Comparison of ENCODE assay signal across 1 cellular context in genomic region chr11:14891143-14892035, GRCh38.
TF ChIP-seq lines count a peak whose summit lies in the region.

No MANE protein-coding gene starts in this region.

TF ChIP-seq in K562, 482 proteins besides CTCF, POLR2A, EP300 and RAD21 (continued from another document and continues in another):
- TF ChIP-seq ZNF518B (CRISPR knock-in tag; IDR thresholded peaks at IDR 0.05) (no peak), TAF1 (IDR thresholded peaks at IDR 0.05; ENCODE audit: control insufficient read depth, extremely low read depth, insufficient read depth, low read length, severe bottlenecking) (peak; percentile 67), HBP1 (CRISPR knock-in tag; IDR thresholded peaks at IDR 0.05) (no peak), NR2C2 (CRISPR knock-in tag; IDR thresholded peaks at IDR 0.05) (no peak; the same call in 1 of the 2 replicates), NR2C2 (tag; IDR thresholded peaks at IDR 0.05) (peak; percentile 70), HNRNPH1 (optimal IDR thresholded peaks at IDR 0.05; ENCODE audit: low read depth, low read length) (no peak), ZNF77 (CRISPR knock-in tag; IDR thresholded peaks at IDR 0.05) (no peak), ZSCAN29 (IDR thresholded peaks at IDR 0.05) (0 out of 2 replicates have a peak, but pooled peaks have one; percentile 43), SIX5 (IDR thresholded peaks at IDR 0.05; ENCODE audit: borderline replicate concordance in 1 of 2, insufficient read depth in 1 of 2, low read depth in 1 of 2, low read length in 2 of 2) (no peak), KDM5B (IDR thresholded peaks at IDR 0.05; ENCODE audit: insufficient replicate concordance, low read depth, low read length) (peak; percentile 83), TOE1 (IDR thresholded peaks at IDR 0.05; ENCODE audit: borderline replicate concordance) (no peak; the same call in none of the 2 replicates), TOE1 (CRISPR knock-in tag; IDR thresholded peaks at IDR 0.05; ENCODE audit: borderline replicate concordance, low read depth) (no peak; the same call in 1 of the 2 replicates), RUNX1 (IDR thresholded peaks at IDR 0.05; ENCODE audit: low read depth) (no peak), E2F6 (IDR thresholded peaks at IDR 0.05; ENCODE audit: borderline replicate concordance in 1 of 2, extremely low read depth in 1 of 2, insufficient read depth in 1 of 2, insufficient read length in 1 of 2, low read depth in 1 of 2, low read length in 1 of 2, poor library complexity in 1 of 2, severe bottlenecking in 1 of 2) (peak; percentile 95 to 99), DMBX1 (CRISPR knock-in tag; IDR thresholded peaks at IDR 0.05; ENCODE audit: borderline replicate concordance) (0 out of 2 replicates have a peak, but pooled peaks have one; percentile 45), PCBP1 (IDR thresholded peaks at IDR 0.05; ENCODE audit: low read depth, low read length, poor library complexity, severe bottlenecking) (peak; percentile 68), XRCC5 (IDR thresholded peaks at IDR 0.05; ENCODE audit: low read depth, low read length) (0 out of 2 replicates have a peak, but pooled peaks have one; percentile 70), GTF2B (IDR thresholded peaks at IDR 0.05; ENCODE audit: extremely low read depth, insufficient read length) (no peak), XRCC4 (IDR thresholded peaks at IDR 0.05; ENCODE audit: extremely low read depth, insufficient read depth, insufficient read length) (no peak), ZC3H4 (CRISPR knock-in tag; IDR thresholded peaks at IDR 0.05; ENCODE audit: borderline replicate concordance) (no peak), TCFL5 (CRISPR knock-in tag; conservative IDR thresholded peaks at IDR 0.05) (no peak), THRB (CRISPR knock-in tag; conservative IDR thresholded peaks at IDR 0.05) (no peak), RBM17 (IDR thresholded peaks at IDR 0.05; ENCODE audit: borderline replicate concordance, low read depth, low read length) (no peak), ZNF507 (tag; conservative IDR thresholded peaks at IDR 0.05) (no peak), TCF7 (IDR thresholded peaks at IDR 0.05; ENCODE audit: borderline replicate concordance) (no peak), COPS2 (conservative IDR thresholded peaks at IDR 0.05) (no peak), DNMT1 (IDR thresholded peaks at IDR 0.05) (no peak), NKRF (IDR thresholded peaks at IDR 0.05; ENCODE audit: borderline replicate concordance) (no peak; the same call in 1 of the 2 replicates), NFRKB (IDR thresholded peaks at IDR 0.05; ENCODE audit: low read depth) (peak; percentile 34; the same call in 1 of the 2 replicates)
- TF ChIP-seq, protein P1, sequence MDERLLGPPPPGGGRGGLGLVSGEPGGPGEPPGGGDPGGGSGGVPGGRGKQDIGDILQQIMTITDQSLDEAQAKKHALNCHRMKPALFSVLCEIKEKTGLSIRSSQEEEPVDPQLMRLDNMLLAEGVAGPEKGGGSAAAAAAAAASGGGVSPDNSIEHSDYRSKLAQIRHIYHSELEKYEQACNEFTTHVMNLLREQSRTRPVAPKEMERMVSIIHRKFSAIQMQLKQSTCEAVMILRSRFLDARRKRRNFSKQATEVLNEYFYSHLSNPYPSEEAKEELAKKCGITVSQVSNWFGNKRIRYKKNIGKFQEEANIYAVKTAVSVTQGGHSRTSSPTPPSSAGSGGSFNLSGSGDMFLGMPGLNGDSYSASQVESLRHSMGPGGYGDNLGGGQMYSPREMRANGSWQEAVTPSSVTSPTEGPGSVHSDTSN (CRISPR knock-in tag; IDR thresholded peaks at IDR 0.05; ENCODE audit: low read depth), result no peak
- TF ChIP-seq, protein P1 (tag; conservative IDR thresholded peaks at IDR 0.05; ENCODE audit: low read depth), result no peak
- TF ChIP-seq, protein P2, sequence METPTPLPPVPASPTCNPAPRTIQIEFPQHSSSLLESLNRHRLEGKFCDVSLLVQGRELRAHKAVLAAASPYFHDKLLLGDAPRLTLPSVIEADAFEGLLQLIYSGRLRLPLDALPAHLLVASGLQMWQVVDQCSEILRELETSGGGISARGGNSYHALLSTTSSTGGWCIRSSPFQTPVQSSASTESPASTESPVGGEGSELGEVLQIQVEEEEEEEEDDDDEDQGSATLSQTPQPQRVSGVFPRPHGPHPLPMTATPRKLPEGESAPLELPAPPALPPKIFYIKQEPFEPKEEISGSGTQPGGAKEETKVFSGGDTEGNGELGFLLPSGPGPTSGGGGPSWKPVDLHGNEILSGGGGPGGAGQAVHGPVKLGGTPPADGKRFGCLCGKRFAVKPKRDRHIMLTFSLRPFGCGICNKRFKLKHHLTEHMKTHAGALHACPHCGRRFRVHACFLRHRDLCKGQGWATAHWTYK (CRISPR knock-in tag; IDR thresholded peaks at IDR 0.05), result no peak
- TF ChIP-seq, protein P3, sequence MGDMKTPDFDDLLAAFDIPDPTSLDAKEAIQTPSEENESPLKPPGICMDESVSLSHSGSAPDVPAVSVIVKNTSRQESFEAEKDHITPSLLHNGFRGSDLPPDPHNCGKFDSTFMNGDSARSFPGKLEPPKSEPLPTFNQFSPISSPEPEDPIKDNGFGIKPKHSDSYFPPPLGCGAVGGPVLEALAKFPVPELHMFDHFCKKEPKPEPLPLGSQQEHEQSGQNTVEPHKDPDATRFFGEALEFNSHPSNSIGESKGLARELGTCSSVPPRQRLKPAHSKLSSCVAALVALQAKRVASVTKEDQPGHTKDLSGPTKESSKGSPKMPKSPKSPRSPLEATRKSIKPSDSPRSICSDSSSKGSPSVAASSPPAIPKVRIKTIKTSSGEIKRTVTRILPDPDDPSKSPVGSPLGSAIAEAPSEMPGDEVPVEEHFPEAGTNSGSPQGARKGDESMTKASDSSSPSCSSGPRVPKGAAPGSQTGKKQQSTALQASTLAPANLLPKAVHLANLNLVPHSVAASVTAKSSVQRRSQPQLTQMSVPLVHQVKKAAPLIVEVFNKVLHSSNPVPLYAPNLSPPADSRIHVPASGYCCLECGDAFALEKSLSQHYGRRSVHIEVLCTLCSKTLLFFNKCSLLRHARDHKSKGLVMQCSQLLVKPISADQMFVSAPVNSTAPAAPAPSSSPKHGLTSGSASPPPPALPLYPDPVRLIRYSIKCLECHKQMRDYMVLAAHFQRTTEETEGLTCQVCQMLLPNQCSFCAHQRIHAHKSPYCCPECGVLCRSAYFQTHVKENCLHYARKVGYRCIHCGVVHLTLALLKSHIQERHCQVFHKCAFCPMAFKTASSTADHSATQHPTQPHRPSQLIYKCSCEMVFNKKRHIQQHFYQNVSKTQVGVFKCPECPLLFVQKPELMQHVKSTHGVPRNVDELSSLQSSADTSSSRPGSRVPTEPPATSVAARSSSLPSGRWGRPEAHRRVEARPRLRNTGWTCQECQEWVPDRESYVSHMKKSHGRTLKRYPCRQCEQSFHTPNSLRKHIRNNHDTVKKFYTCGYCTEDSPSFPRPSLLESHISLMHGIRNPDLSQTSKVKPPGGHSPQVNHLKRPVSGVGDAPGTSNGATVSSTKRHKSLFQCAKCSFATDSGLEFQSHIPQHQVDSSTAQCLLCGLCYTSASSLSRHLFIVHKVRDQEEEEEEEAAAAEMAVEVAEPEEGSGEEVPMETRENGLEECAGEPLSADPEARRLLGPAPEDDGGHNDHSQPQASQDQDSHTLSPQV (IDR thresholded peaks at IDR 0.05), result peak; percentile 94
- TF ChIP-seq, protein P4, sequence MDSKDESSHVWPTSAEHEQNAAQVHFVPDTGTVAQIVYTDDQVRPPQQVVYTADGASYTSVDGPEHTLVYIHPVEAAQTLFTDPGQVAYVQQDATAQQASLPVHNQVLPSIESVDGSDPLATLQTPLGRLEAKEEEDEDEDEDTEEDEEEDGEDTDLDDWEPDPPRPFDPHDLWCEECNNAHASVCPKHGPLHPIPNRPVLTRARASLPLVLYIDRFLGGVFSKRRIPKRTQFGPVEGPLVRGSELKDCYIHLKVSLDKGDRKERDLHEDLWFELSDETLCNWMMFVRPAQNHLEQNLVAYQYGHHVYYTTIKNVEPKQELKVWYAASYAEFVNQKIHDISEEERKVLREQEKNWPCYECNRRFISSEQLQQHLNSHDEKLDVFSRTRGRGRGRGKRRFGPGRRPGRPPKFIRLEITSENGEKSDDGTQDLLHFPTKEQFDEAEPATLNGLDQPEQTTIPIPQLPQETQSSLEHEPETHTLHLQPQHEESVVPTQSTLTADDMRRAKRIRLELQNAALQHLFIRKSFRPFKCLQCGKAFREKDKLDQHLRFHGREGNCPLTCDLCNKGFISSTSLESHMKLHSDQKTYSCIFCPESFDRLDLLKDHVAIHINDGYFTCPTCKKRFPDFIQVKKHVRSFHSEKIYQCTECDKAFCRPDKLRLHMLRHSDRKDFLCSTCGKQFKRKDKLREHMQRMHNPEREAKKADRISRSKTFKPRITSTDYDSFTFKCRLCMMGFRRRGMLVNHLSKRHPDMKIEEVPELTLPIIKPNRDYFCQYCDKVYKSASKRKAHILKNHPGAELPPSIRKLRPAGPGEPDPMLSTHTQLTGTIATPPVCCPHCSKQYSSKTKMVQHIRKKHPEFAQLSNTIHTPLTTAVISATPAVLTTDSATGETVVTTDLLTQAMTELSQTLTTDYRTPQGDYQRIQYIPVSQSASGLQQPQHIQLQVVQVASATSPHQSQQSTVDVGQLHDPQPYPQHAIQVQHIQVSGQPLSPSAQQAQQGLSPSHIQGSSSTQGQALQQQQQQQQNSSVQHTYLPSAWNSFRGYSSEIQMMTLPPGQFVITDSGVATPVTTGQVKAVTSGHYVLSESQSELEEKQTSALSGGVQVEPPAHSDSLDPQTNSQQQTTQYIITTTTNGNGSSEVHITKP (IDR thresholded peaks at IDR 0.05; ENCODE audit: partially characterized antibody), result no peak
